In genomic region chr1:182781849-182782586, GRCh38 we compare ENCODE assay signal across 8 cellular contexts. TPM values are rescaled to one million over a fixed set of nuclear protein-coding genes. Genes with fewer than 3 reads are reported as not detected.
DNase-seq lines count a peak whose midpoint lies in the region; ATAC-seq and TF ChIP-seq lines count a peak whose summit lies in the region.

No MANE protein-coding gene starts in this region.

- 51% methylated on average over 5 of the region's 6 CpGs for WGBS in mesenchymal stem cell

- no peak overlapping the region for H2AFZ ChIP-seq in mesenchymal stem cell (ENCODE audit: low read depth, low read length)

- H3K4me1 ChIP-seq in mesenchymal stem cell (ENCODE audit: control insufficient read depth, insufficient read depth, low read depth, low read length) = no peaks in the 10 kb centered on the region

- no peak overlapping the region for H2AK5ac ChIP-seq in mesenchymal stem cell (ENCODE audit: low read length, severe bottlenecking)

- no peak overlapping the region for H3K14ac ChIP-seq in mesenchymal stem cell (ENCODE audit: low read length in 2 of 2)

- H3K9ac ChIP-seq in mesenchymal stem cell (ENCODE audit: low read length) = no peak overlapping the region

- no peak overlapping the region for H3K18ac ChIP-seq in mesenchymal stem cell (ENCODE audit: low read depth in 1 of 2, low read length in 2 of 2)

- H4K91ac ChIP-seq in mesenchymal stem cell (ENCODE audit: low read length) = no peak overlapping the region

- ATAC-seq in GM18498 (IDR thresholded peaks at IDR 0.05; ENCODE audit: unreplicated experiment) (peak; percentile 73), HG03439 (IDR thresholded peaks at IDR 0.05; ENCODE audit: unreplicated experiment) (peak; percentile 53)

- H3K4me2 ChIP-seq in mesenchymal stem cell (ENCODE audit: low read length, poor library complexity, severe bottlenecking) = no peak overlapping the region

- H3K23ac ChIP-seq in mesenchymal stem cell (ENCODE audit: low read length in 2 of 2) = no peak overlapping the region

- H2BK15ac ChIP-seq in mesenchymal stem cell (ENCODE audit: low read depth, poor library complexity, severe bottlenecking) = no peak overlapping the region

- no peak overlapping the region for H2BK5ac ChIP-seq in mesenchymal stem cell (ENCODE audit: low read depth, low read length, poor library complexity, severe bottlenecking)

- H3K4me3 ChIP-seq in mesenchymal stem cell (ENCODE audit: insufficient read depth in 1 of 2, low read depth in 1 of 2, low read length in 2 of 2) = no peak overlapping the region

- no peak overlapping the region for H2BK12ac ChIP-seq in mesenchymal stem cell (ENCODE audit: low read length in 2 of 2)

- peak; percentile 91 for TF ChIP-seq CTCF in 22Rv1 (IDR thresholded peaks at IDR 0.05)

- H4K8ac ChIP-seq in mesenchymal stem cell (ENCODE audit: low read length) = no peak overlapping the region

- H3K9me3 ChIP-seq in mesenchymal stem cell (ENCODE audit: control insufficient read depth, low read length) = no peaks in the 10 kb centered on the region

- no peaks in the 10 kb centered on the region for H3K36me3 ChIP-seq in mesenchymal stem cell (ENCODE audit: control insufficient read depth in 1 of 2, insufficient read depth in 2 of 2, low read depth in 1 of 2, low read length in 2 of 2)

- peaks cover 0 to 3% of the 10 kb centered on the region in 2 experiments for H3K27me3 ChIP-seq in mesenchymal stem cell (ENCODE audit: control insufficient read depth in 1 of 2, insufficient read depth in 1 of 2, low read length in 2 of 2)

- H3K79me1 ChIP-seq in mesenchymal stem cell (replicated peaks; ENCODE audit: low read length, poor library complexity, severe bottlenecking) = no peaks in the 10 kb centered on the region

- H3K4ac ChIP-seq in mesenchymal stem cell (ENCODE audit: low read depth in 1 of 2, low read length in 2 of 2) = no peak overlapping the region

- H3K27ac ChIP-seq in 22Rv1 (no peak overlapping the region), mesenchymal stem cell (ENCODE audit: low read length, poor library complexity, severe bottlenecking) (no peak overlapping the region)

- DNase-seq in NCI-H774 (lab: John Stamatoyannopoulos, UW) = peak; percentile 61
- peak; percentile 64 to 65 for DNase-seq in activated CD4-positive, alpha-beta T cell treated with anti-CD3 and anti-CD28 coated beads, Interleukin-2, amount 50 U/mL, for 4 hours
- peak; percentile 74 for DNase-seq in ecto neural progenitor cell (ENCODE audit: low spot score)
- DNase-seq in mesenchymal stem cell = peak; percentile 60
- DNase-seq in stimulated activated CD8-positive, alpha-beta memory T cell treated with anti-CD3 and anti-CD28 coated beads, Interleukin-4, amount 100 ng/mL, for 24 hours (ENCODE audit: low read depth) = peak; percentile 63

- H2BK120ac ChIP-seq in mesenchymal stem cell (ENCODE audit: low read depth, low read length) = no peak overlapping the region

RNA-seq across cellular contexts. Expression of gene NPL, which starts 7.6 kb away (rescaled TPM):
- 2.3 TPM for polyA plus RNA-seq in mesenchymal stem cell (2013, experiment 1 of 2)
- 1.5 TPM for polyA plus RNA-seq in mesenchymal stem cell (2013, experiment 2 of 2)

RNA-seq across cellular contexts. Expression of gene DHX9, which starts 57.1 kb away (rescaled TPM):
- polyA plus RNA-seq in mesenchymal stem cell (2013, experiment 1 of 2) = 52.4 TPM
- 52.9 TPM for polyA plus RNA-seq in mesenchymal stem cell (2013, experiment 2 of 2)
